In the genomic region with DNA sequence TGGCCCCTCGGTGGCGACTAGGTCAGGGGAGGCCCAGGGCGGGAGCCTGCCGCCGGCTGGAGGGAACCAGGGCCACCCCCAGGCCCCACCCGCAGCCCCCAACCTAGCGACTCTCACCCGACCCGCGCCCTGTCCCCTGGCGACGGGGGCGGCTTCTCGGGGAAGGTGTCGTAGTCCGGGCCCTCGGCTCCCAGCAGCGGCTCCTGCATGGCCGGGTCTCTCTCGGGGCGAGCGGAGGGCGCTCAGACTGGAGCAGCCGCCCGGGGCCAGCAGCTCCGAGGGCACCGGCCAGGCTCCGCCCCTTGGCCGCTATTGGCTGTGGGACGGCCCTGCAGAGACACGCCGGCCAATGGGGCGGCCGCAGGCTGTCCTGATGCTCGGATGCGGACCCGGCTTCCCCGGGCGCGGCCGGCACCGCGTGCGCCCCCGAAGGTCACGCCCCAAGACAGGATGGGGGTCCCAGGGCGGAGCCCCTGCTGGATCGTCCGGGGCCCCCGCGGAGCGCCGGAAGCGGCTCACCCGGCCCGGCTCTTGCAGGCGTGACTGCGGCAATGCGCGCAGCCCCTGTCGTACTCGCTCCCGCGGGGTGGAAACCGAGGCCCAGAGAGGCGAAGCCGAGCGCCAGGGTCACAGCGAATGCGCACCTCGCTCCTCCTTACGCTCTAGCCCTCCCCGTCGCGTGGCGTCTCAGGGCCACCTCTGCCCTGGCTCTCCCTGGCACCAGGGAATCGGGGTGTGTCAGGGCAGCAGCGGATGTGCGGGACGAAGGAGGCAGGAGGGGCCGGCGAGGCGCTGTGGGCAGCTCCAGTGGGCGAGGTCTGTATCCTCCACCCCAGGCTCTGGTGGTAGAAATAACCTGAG, we compare ENCODE assay signal across 8 cellular contexts. TPM values are rescaled to one million over a fixed set of nuclear protein-coding genes. Genes with fewer than 3 reads are reported as not detected.
A peak's percentile ranks its signal among the peaks of the same experiment; 100 is the strongest.
DNase-seq lines count a peak whose midpoint lies in the region; ATAC-seq and TF ChIP-seq lines count a peak whose summit lies in the region.

Gene SLC2A6, minus strand, starts transcription at position 249 of the 861 bp plus-strand sequence. Its CDS starts 40 bp downstream, at position 209.

- intact Hi-C loops in psoas muscle (cut with DNase I): loop anchor here (5.0 kb wide), 3 partner anchors 62 to 147 kb away; partner anchors contain the start of genes MED22 (in 1 of the 2), REXO4 (in 1 of the 2) and RPL7A (in 1 of the 2)

- H3K4me3 ChIP-seq in right atrium auricular region (peak within 1 kb of the TSS; percentile 57 to 60), psoas muscle (peak within 1 kb of the TSS; percentile 75)

- ATAC-seq in HG02678 (IDR thresholded peaks at IDR 0.05; ENCODE audit: unreplicated experiment) (peak; percentile 90), psoas muscle (peak; percentile 97 to 100 (median 98))

- H3K27ac ChIP-seq in angular gyrus (ENCODE audit: low read depth, low read length) (peak within 1 kb of the TSS; percentile 63), right atrium auricular region (peak within 1 kb of the TSS; percentile 64 to 76), psoas muscle (peak within 1 kb of the TSS; percentile 60)

- 0 to 1% (median 1%) methylated on average over 62 to 84 of the region's 84 CpGs for WGBS in psoas muscle, 3 donors

- no peak for TF ChIP-seq CTCF in GM13976 (IDR thresholded peaks at IDR 0.05; ENCODE audit: borderline replicate concordance, control extremely low read depth, extremely low read depth, insufficient read depth, missing control alignments)
- no peak for TF ChIP-seq CTCF in right atrium auricular region (IDR thresholded peaks at IDR 0.05)
- no peak for TF ChIP-seq CTCF in psoas muscle (IDR thresholded peaks at IDR 0.05)

- H3K4me1 ChIP-seq in right atrium auricular region (peaks cover 0 to 20% of the 10 kb centered on the region in 2 donors), psoas muscle (peaks cover 6% of the 10 kb centered on the region)

- H3K36me3 ChIP-seq in right atrium auricular region (peaks cover 9% of the 10 kb centered on the region), psoas muscle (ENCODE audit: insufficient read depth in 1 of 2, low read depth in 1 of 2) (peaks cover 0 to 15% of the 10 kb centered on the region in 2 donors)

- DNase-seq in GM13976 (ENCODE audit: low spot score) (peak; percentile 98), NCI-H1105 treated with DMSO at 0.1 percent for 48 hours (lab: John Stamatoyannopoulos, UW) (peak; percentile 87), T-helper 2 cell (peak; percentile 65 to 79 (median 76)), right atrium auricular region (ENCODE audit: low spot score) (peak; percentile 89), psoas muscle (peak; percentile 89 to 91), ureter (ENCODE audit: low spot score) (peak; percentile 86)

- H3K9me3 ChIP-seq in right atrium auricular region: no peaks in the 10 kb centered on the region
- H3K9me3 ChIP-seq in psoas muscle: no peaks in the 10 kb centered on the region

- H3K27me3 ChIP-seq in right atrium auricular region: no peaks in the 10 kb centered on the region
- H3K27me3 ChIP-seq in psoas muscle (ENCODE audit: insufficient read depth in 3 of 3, low read length in 2 of 3): no peaks in the 10 kb centered on the region

- in situ Hi-C loops in GM13976 (cut with MboI; ENCODE audit: low sequenced_read_pairs, unreplicated experiment): loop anchor here (25.0 kb wide), 1 partner anchor 292 kb away; no protein-coding TSS in a partner anchor

RNA-seq across cellular contexts. Expression of gene SLC2A6, which starts in this region (rescaled TPM):
- total RNA-seq in right atrium auricular region (1 to 10 TPM; 4.3 to 5.2 TPM), psoas muscle (1 to 10 TPM; 1.2 to 2.7 (median 1.7) TPM), ureter (19.6 TPM)
- 1 to 10 TPM; 1.3 to 2.2 (median 1.8) TPM for polyA plus RNA-seq in psoas muscle

Comparison
In these comparisons a context has a peak if more than half of its experiments do, and no peak if none do; other contexts are left out.
1. Peak in every context shown above with its lines: DNase-seq, ATAC-seq, H3K4me3 ChIP-seq and H3K27ac ChIP-seq.